Comparison of ENCODE assay signal across 12 cellular contexts in the genomic region with DNA sequence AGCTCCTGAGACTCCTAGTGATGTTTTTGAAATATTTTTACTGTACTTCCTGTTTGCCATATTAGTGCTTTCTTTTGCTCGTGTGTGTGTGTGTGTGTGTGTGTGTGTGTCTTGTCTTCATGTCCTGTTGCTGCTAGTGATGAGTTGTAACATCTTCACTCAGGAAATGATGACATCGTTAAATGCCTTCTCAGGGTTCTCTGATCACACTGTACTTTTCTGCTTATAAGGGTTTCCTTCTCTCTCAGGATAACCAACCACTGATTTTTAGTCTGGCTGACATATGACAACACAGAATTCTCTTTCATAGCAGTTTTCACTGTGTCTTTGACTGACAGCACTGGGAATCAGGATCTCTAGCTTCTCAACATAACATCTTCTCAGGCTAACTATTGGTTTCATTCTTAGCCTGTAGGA. TPM values are rescaled to one million over a fixed set of nuclear protein-coding genes. Genes with fewer than 3 reads are reported as not detected.
DNase-seq lines count a peak whose midpoint lies in the region; ATAC-seq and TF ChIP-seq lines count a peak whose summit lies in the region.
"Had no signal": no experiment of that assay in that cellular context is flagged by ENCODE, and none has a peak within 500 bp of the region (broad histone marks: within the 10 kb centered on the region; RNA-seq: fewer than 3 reads in every experiment).

No MANE protein-coding gene starts in this region.

- peaks cover 9% of the 10 kb centered on the region for H3K4me1 Mint-ChIP-seq in activated T-helper 17 cell treated with anti-CD3 and anti-CD28 coated beads, Interleukin-2, amount 50 U/mL, for 72 hours

- H3K27me3 ChIP-seq in GM06990 (replicated peaks; ENCODE audit: control insufficient read depth, insufficient read depth, low read length): no peaks in the 10 kb centered on the region

- peaks cover 9% of the 10 kb centered on the region for H3K27me3 Mint-ChIP-seq in activated T-helper 17 cell treated with anti-CD3 and anti-CD28 coated beads, Interleukin-2, amount 50 U/mL, for 72 hours

- peak; percentile 59 for DNase-seq in GM06990 (ENCODE audit: extremely low read depth, insufficient read length)
- no peak for DNase-seq in H4 (ENCODE audit: low spot score)
- no peak for DNase-seq in DMS79 treated with DMSO at 0.1 percent for 48 hours (lab: John Stamatoyannopoulos, UW)
- DNase-seq: dermis blood vessel endothelial cell; heart left ventricle; NCI-H446; stimulated activated CD4-positive, alpha-beta T cell treated with anti-CD3 and anti-CD28 coated beads, Interleukin-12 subunit alpha, Interleukin-12 subunit beta, amount 100 ng/mL, for 4 hours had no signal

- H3K36me3 ChIP-seq in GM06990 (ENCODE audit: control insufficient read depth, insufficient read depth, low read length): no peaks in the 10 kb centered on the region
- H3K36me3 ChIP-seq: heart left ventricle had no signal

- peak overlapping the region; percentile 22; the same call in 1 of the 2 replicates for H3K4me3 ChIP-seq in GM06990 (replicated peaks; ENCODE audit: low read depth, low read length)
- H3K4me3 ChIP-seq: heart left ventricle had no signal

- H3K9me3 Mint-ChIP-seq in activated T-helper 17 cell treated with anti-CD3 and anti-CD28 coated beads, Interleukin-2, amount 50 U/mL, for 72 hours: no peaks in the 10 kb centered on the region

- H3K27ac Mint-ChIP-seq in activated T-helper 17 cell treated with anti-CD3 and anti-CD28 coated beads, Interleukin-2, amount 50 U/mL, for 72 hours: peak overlapping the region; percentile 5

- peak overlapping the region; percentile 49 for H3K4me3 Mint-ChIP-seq in activated T-helper 17 cell treated with anti-CD3 and anti-CD28 coated beads, Interleukin-2, amount 50 U/mL, for 72 hours

- peak; percentile 61 for ATAC-seq in GM19043 (IDR thresholded peaks at IDR 0.05; ENCODE audit: low read depth, unreplicated experiment)
- ATAC-seq in HG03103 (IDR thresholded peaks at IDR 0.05; ENCODE audit: low read depth, unreplicated experiment): peak; percentile 49
- ATAC-seq in activated T-helper 17 cell treated with anti-CD3 and anti-CD28 coated beads, Interleukin-2, amount 50 U/mL, for 72 hours (replicated peaks): peak; percentile 94
- ATAC-seq in SK-N-SH treated with all-trans-retinoic acid at 6 μM for 48 hours: no peak
- no peak for ATAC-seq in GM19397 (IDR thresholded peaks at IDR 0.05; ENCODE audit: unreplicated experiment)
- ATAC-seq: heart left ventricle had no signal

- no peak for TF ChIP-seq CTCF in GM06990 (IDR thresholded peaks at IDR 0.05; ENCODE audit: insufficient read depth, low read length, poor library complexity, severe bottlenecking)

- H3K36me3 Mint-ChIP-seq in activated T-helper 17 cell treated with anti-CD3 and anti-CD28 coated beads, Interleukin-2, amount 50 U/mL, for 72 hours (ENCODE audit: low read depth): no peaks in the 10 kb centered on the region

TF ChIP-seq in SK-N-SH treated with all-trans-retinoic acid at 6 μM for 48 hours, 23 proteins besides CTCF, POLR2A, EP300 and RAD21:
- no peak for TF ChIP-seq ZFP30 (CRISPR knock-in tag; IDR thresholded peaks at IDR 0.05)
- TF ChIP-seq GLIS3 (CRISPR knock-in tag; IDR thresholded peaks at IDR 0.05): no peak
- no peak for TF ChIP-seq RARB (CRISPR knock-in tag; IDR thresholded peaks at IDR 0.05)
- no peak for TF ChIP-seq ISL1 (CRISPR knock-in tag; IDR thresholded peaks at IDR 0.05)

RNA-seq across cellular contexts. Expression of gene SV2C, which starts 16.1 kb away (rescaled TPM):
- under 1 TPM; 0.13 to 0.45 TPM for total RNA-seq in activated T-helper 17 cell treated with anti-CD3 and anti-CD28 coated beads, Interleukin-2, amount 50 U/mL, for 72 hours
- 0.04 TPM in 1 of 2 replicates, not detected in the other for total RNA-seq in H4 (2014; rRNA removed; shearing (Covaris generic))
- total RNA-seq: dermis blood vessel endothelial cell had no signal

Comparison
In these comparisons a context has a peak if more than half of its experiments do, and no peak if none do; other contexts are left out.
1. ATAC-seq: peak in GM19043 (single experiment), HG03103 (single experiment) and activated T-helper 17 cell treated with anti-CD3 and anti-CD28 coated beads, Interleukin-2, amount 50 U/mL, for 72 hours (single experiment); none in SK-N-SH treated with all-trans-retinoic acid at 6 μM for 48 hours (single experiment) and GM19397 (single experiment).